In the genomic region with DNA sequence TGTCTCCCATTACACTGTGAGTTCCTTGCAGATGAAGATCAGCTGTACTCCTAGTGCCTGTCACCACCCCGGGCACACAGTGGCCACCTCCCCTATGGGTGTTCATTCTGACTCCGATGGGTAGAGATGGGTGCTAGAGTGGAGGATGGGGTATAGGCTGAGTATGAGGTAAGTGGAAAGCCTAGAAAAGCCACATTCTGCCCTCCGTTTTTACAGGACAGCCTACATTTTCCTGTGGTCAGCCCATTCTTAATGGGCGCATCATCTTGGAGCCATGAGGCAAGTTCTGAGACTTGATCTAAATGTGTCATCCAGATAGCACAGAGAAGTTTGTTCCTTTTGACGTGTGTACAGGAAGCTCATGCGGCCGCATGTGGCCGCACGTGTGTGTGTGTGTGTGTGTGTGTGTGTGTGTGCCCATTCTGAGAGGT, we compare ENCODE assay signal across 10 cellular contexts.
DNase-seq lines count a peak whose midpoint lies in the region; ATAC-seq, FAIRE-seq and TF ChIP-seq lines count a peak whose summit lies in the region.
"Had no signal": no experiment of that assay in that cellular context is flagged by ENCODE, and none has a peak within 500 bp of the region (broad histone marks: within the 10 kb centered on the region; RNA-seq: fewer than 3 reads in every experiment).

No MANE protein-coding gene starts in this region.

- intact Hi-C loops in Right ventricle myocardium superior (cut with DNase I), result loop anchor here (10.0 kb wide), 1 partner anchor 54 kb away; no protein-coding TSS in a partner anchor
- intact Hi-C loops in Caco-2 (cut with micrococcal nuclease; ENCODE audit: unreplicated experiment), result no loop called here

- H3K4me1 Mint-ChIP-seq in activated naive CD4-positive, alpha-beta T cell treated with anti-CD3 and anti-CD28 coated beads, Interleukin-2, amount 50 U/mL, for 24 hours, result peaks cover 84% of the 10 kb centered on the region
- H3K4me1 Mint-ChIP-seq in Caco-2 (ENCODE audit: low read depth, unreplicated experiment), result peaks cover 15% of the 10 kb centered on the region

- no peak for TF ChIP-seq CTCF in AG04449 (IDR thresholded peaks at IDR 0.05; ENCODE audit: insufficient read depth, low read length, missing control alignments)
- no peak for TF ChIP-seq CTCF in kidney epithelial cell (IDR thresholded peaks at IDR 0.05; ENCODE audit: insufficient read depth, low read length, poor library complexity, severe bottlenecking)
- no peak for TF ChIP-seq CTCF in Caco-2 (IDR thresholded peaks at IDR 0.05; ENCODE audit: insufficient read depth in 1 of 2, low read depth in 1 of 2, low read length in 1 of 2, severe bottlenecking in 1 of 2, unreplicated experiment in 1 of 2)

- H3K4me3 Mint-ChIP-seq in activated naive CD4-positive, alpha-beta T cell treated with anti-CD3 and anti-CD28 coated beads, Interleukin-2, amount 50 U/mL, for 24 hours, result no peak overlapping the region
- no peak overlapping the region for H3K4me3 Mint-ChIP-seq in Caco-2 (ENCODE audit: unreplicated experiment)
- H3K4me3 Mint-ChIP-seq: neural crest cell had no signal

- no peak for ATAC-seq in Right ventricle myocardium superior (ENCODE audit: poor library complexity)

- no peak overlapping the region for H3K4me3 ChIP-seq in AG04449 (ENCODE audit: low read depth, low read length)
- no peak overlapping the region for H3K4me3 ChIP-seq in kidney epithelial cell (ENCODE audit: low read depth, low read length)
- H3K4me3 ChIP-seq in Caco-2 (ENCODE audit: low read depth, low read length), result no peak overlapping the region
- H3K4me3 ChIP-seq: esophagus muscularis mucosa had no signal

- BruUV-seq in Caco-2 (replicated peaks; lab: Mats Ljungman, UMichigan), result no TSS peak

- no peaks in the 10 kb centered on the region for H3K27me3 ChIP-seq in kidney epithelial cell (ENCODE audit: control insufficient read depth, insufficient read depth, low read length)
- H3K27me3 ChIP-seq in Caco-2 (replicated peaks; ENCODE audit: control insufficient read depth, insufficient read depth, low read length), result no peaks in the 10 kb centered on the region
- H3K27me3 ChIP-seq: esophagus muscularis mucosa had no signal

- H3K36me3 ChIP-seq in kidney epithelial cell (ENCODE audit: control insufficient read depth, insufficient read depth, low read length) (no peaks in the 10 kb centered on the region), Caco-2 (ENCODE audit: control insufficient read depth, insufficient read depth, low read length) (no peaks in the 10 kb centered on the region)

- H3K27me3 Mint-ChIP-seq in activated naive CD4-positive, alpha-beta T cell treated with anti-CD3 and anti-CD28 coated beads, Interleukin-2, amount 50 U/mL, for 24 hours, result no peaks in the 10 kb centered on the region
- H3K27me3 Mint-ChIP-seq in Caco-2 (ENCODE audit: insufficient read depth, unreplicated experiment), result no peaks in the 10 kb centered on the region

- H3K9me3 Mint-ChIP-seq in activated naive CD4-positive, alpha-beta T cell treated with anti-CD3 and anti-CD28 coated beads, Interleukin-2, amount 50 U/mL, for 24 hours, result no peaks in the 10 kb centered on the region
- no peaks in the 10 kb centered on the region for H3K9me3 Mint-ChIP-seq in Caco-2 (ENCODE audit: unreplicated experiment)
- H3K9me3 Mint-ChIP-seq: neural crest cell had no signal

- peak overlapping the region; percentile 87 for H3K27ac Mint-ChIP-seq in activated naive CD4-positive, alpha-beta T cell treated with anti-CD3 and anti-CD28 coated beads, Interleukin-2, amount 50 U/mL, for 24 hours
- H3K27ac Mint-ChIP-seq in Caco-2 (ENCODE audit: unreplicated experiment), result no peak overlapping the region

- POLR2A ChIA-PET in AG04449 (lab: Yijun Ruan, JAX) (interaction anchor here (1.3 to 1.7 kb wide), 2 partner anchors 19 to 34 kb away, joined by 4 to 8 read pairs; no protein-coding TSS in a partner anchor), Caco-2 (lab: Charles Lee) (no interaction called here)

- peak; percentile 88 for DNase-seq in AG04449 (ENCODE audit: low read depth, low spot score)
- DNase-seq in H54 (ENCODE audit: insufficient read length, low spot score), result peak; percentile 45
- peak; percentile 85 for DNase-seq in kidney epithelial cell (ENCODE audit: low read depth)
- no peak for DNase-seq in Right ventricle myocardium superior
- no peak for DNase-seq in HT-29 (ENCODE audit: low spot score)
- no peak for DNase-seq in Caco-2
- no peak for DNase-seq in inferior parietal cortex (ENCODE audit: extremely low spot score)

- H3K4me1 ChIP-seq in Caco-2, result peaks cover 21% of the 10 kb centered on the region

- CTCF ChIA-PET in AG04449 (lab: Yijun Ruan, JAX), result interaction anchor here (0.7 to 1.0 kb wide), 2 partner anchors 53 to 223 kb away, joined by 3 to 4 read pairs; no protein-coding TSS in a partner anchor
- CTCF ChIA-PET in Caco-2 (lab: Charles Lee), result no interaction called here

- peak; percentile 97 for FAIRE-seq in H54 (lab: Jason Lieb, UNC)

- peaks cover 38% of the 10 kb centered on the region for H3K36me3 Mint-ChIP-seq in activated naive CD4-positive, alpha-beta T cell treated with anti-CD3 and anti-CD28 coated beads, Interleukin-2, amount 50 U/mL, for 24 hours
- no peaks in the 10 kb centered on the region for H3K36me3 Mint-ChIP-seq in Caco-2 (ENCODE audit: insufficient read depth, unreplicated experiment)

- H3K9me3 ChIP-seq in Caco-2, result no peaks in the 10 kb centered on the region
- H3K9me3 ChIP-seq: esophagus muscularis mucosa had no signal

- TF ChIP-seq POLR2A in H54 (IDR thresholded peaks at IDR 0.05; ENCODE audit: low read depth, low read length), result no peak

Comparison
In these comparisons a context has a peak if more than half of its experiments do, and no peak if none do; other contexts are left out.
1. DNase-seq: peak in AG04449 (single experiment), H54 (single experiment) and kidney epithelial cell (single experiment); none in Right ventricle myocardium superior (single experiment), HT-29 (single experiment), Caco-2 (0 of 2) and inferior parietal cortex (single experiment).